11 cellular contexts compared by ENCODE assay signal in the genomic region with DNA sequence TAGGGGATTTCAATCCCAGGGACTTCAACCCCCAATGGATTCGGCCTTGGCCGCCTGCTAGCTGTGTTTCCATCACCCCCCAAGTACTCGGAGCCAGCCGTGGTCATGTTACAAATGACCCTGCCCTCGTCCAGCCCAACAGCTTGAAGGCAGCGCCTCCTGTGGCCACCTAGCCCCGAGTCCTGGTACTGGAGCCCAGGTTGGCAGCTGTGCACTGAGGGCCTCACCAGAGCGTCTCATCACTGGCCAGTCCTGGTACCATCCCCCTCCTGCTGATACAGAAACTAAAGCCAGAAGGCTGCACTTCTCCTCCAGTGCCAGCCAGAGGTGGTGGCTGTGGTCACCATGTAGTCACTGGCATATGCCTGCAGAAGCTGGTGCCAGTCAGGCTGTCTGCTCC. TPM values are rescaled to one million over a fixed set of nuclear protein-coding genes. Genes with fewer than 3 reads are reported as not detected.
DNase-seq lines count a peak whose midpoint lies in the region; ATAC-seq, FAIRE-seq and TF ChIP-seq lines count a peak whose summit lies in the region.
"Had no signal": no experiment of that assay in that cellular context is flagged by ENCODE, and none has a peak within 500 bp of the region (broad histone marks: within the 10 kb centered on the region; RNA-seq: fewer than 3 reads in every experiment).

No MANE protein-coding gene starts in this region.

- no peak for FAIRE-seq in keratinocyte (lab: Jason Lieb, UNC)
- FAIRE-seq: TTC549 had no signal

- RAD21 ChIA-PET in HCT116 (lab: Charles Lee; ENCODE audit: low non-redundant PET in 1 of 2, low total read pairs in 2 of 2, uncharacterized antibody in 2 of 2, unreplicated experiment in 2 of 2): no interaction called here

- H3K27me3 ChIP-seq in HCT116 (ENCODE audit: insufficient read depth, low read length) (no peaks in the 10 kb centered on the region), keratinocyte (ENCODE audit: control insufficient read depth, extremely low read depth, insufficient read depth, low read length) (no peaks in the 10 kb centered on the region)

- H3K36me3 ChIP-seq in HCT116 (ENCODE audit: control insufficient read depth in 1 of 2, insufficient read depth in 2 of 2, low read length in 2 of 2) (peaks cover 0 to 18% of the 10 kb centered on the region in 2 experiments; a peak in 1 of 4 replicates), keratinocyte (ENCODE audit: control insufficient read depth in 2 of 2, extremely low read depth in 1 of 2, insufficient read depth in 2 of 2, low read length in 2 of 2) (peaks cover 0 to 5% of the 10 kb centered on the region in 2 experiments)

- H4K20me1 ChIP-seq in HCT116 (ENCODE audit: insufficient read depth) (no peaks in the 10 kb centered on the region), keratinocyte (ENCODE audit: control insufficient read depth, extremely low read depth, insufficient read depth, low read length) (no peaks in the 10 kb centered on the region)

- BruUV-seq in HCT116 (replicated peaks; lab: Mats Ljungman, UMichigan): no TSS peak

- H3K4me1 Mint-ChIP-seq in activated naive CD8-positive, alpha-beta T cell treated with anti-CD3 and anti-CD28 coated beads, Interleukin-2, amount 50 U/mL, for 24 hours: no peaks in the 10 kb centered on the region
- H3K4me1 Mint-ChIP-seq in T-cell: no peaks in the 10 kb centered on the region

- TF ChIP-seq CTCF in HCT116 (IDR thresholded peaks at IDR 0.05 in 2 of 3, conservative IDR thresholded peaks at IDR 0.05 in 1 of 3; ENCODE audit: borderline replicate concordance in 1 of 3, insufficient read depth in 1 of 3, low read depth in 2 of 3, low read length in 2 of 3): peak; percentile 39 to 65 (median 64); a peak in 5 of 6 replicates
- TF ChIP-seq CTCF in WI38 (IDR thresholded peaks at IDR 0.05; ENCODE audit: low read depth, low read length): peak; percentile 43
- peak; percentile 25 to 38 (median 31) for TF ChIP-seq CTCF in keratinocyte (optimal IDR thresholded peaks at IDR 0.05 in 1 of 3, IDR thresholded peaks at IDR 0.05 in 1 of 3, conservative IDR thresholded peaks at IDR 0.05 in 1 of 3; ENCODE audit: extremely low read depth in 1 of 3, insufficient read depth in 2 of 3, low read length in 3 of 3)

- H3K79me2 ChIP-seq in HCT116 (ENCODE audit: insufficient read depth, low read length) (no peaks in the 10 kb centered on the region), keratinocyte (ENCODE audit: control insufficient read depth, insufficient read depth, low read length) (no peaks in the 10 kb centered on the region)

- no peaks in the 10 kb centered on the region for H3K9me3 Mint-ChIP-seq in activated naive CD8-positive, alpha-beta T cell treated with anti-CD3 and anti-CD28 coated beads, Interleukin-2, amount 50 U/mL, for 24 hours
- H3K9me3 Mint-ChIP-seq in T-cell: no peaks in the 10 kb centered on the region

- no peaks in the 10 kb centered on the region for H3K9me1 ChIP-seq in keratinocyte (ENCODE audit: control insufficient read depth, extremely low read depth, insufficient read depth, low read length)

- no peak overlapping the region for H3K4me3 Mint-ChIP-seq in activated naive CD8-positive, alpha-beta T cell treated with anti-CD3 and anti-CD28 coated beads, Interleukin-2, amount 50 U/mL, for 24 hours
- H3K4me3 Mint-ChIP-seq in T-cell: no peak overlapping the region

- CTCF ChIA-PET in HCT116 (lab: Charles Lee): interaction anchor here (1.1 kb wide), 1 partner anchor 212 kb away, joined by 3 read pairs; no protein-coding TSS in a partner anchor
- CTCF ChIA-PET in T-cell (lab: Charles Lee): no interaction called here

- H3K4me1 ChIP-seq in HCT116 (ENCODE audit: control insufficient read depth in 1 of 2, insufficient read depth in 2 of 2, low read length in 2 of 2) (peaks cover 32 to 33% of the 10 kb centered on the region in 2 experiments), keratinocyte (ENCODE audit: control insufficient read depth, extremely low read depth, insufficient read depth, low read length) (peaks cover 45% of the 10 kb centered on the region)

- H3K9ac ChIP-seq in HCT116 (ENCODE audit: low read length) (no peak overlapping the region), keratinocyte (ENCODE audit: control insufficient read depth, extremely low read depth, insufficient read depth, low read length) (no peak overlapping the region)

- POLR2A ChIA-PET in HCT116 (lab: Charles Lee) (interaction anchor here (1.0 kb wide), 1 partner anchor 78 kb away, joined by 3 read pairs; no protein-coding TSS in a partner anchor), T-cell (lab: Charles Lee) (no interaction called here)

- H3K27ac Mint-ChIP-seq in activated naive CD8-positive, alpha-beta T cell treated with anti-CD3 and anti-CD28 coated beads, Interleukin-2, amount 50 U/mL, for 24 hours: no peak overlapping the region
- no peak overlapping the region for H3K27ac Mint-ChIP-seq in T-cell

- ATAC-seq in HCT116 (peak; percentile 60), HG02798 (IDR thresholded peaks at IDR 0.05; ENCODE audit: poor library complexity, unreplicated experiment) (no peak), T-cell (replicated peaks in 1 of 4) (no peak)
- ATAC-seq in activated naive CD8-positive, alpha-beta T cell treated with anti-CD3 and anti-CD28 coated beads, Interleukin-2, amount 50 U/mL, for 24 hours: no peak
- ATAC-seq: left colon had no signal

- no peak for TF ChIP-seq POLR2A in HCT116 (IDR thresholded peaks at IDR 0.05; ENCODE audit: borderline replicate concordance, extremely low read depth, insufficient read depth, insufficient read length)

- no peaks in the 10 kb centered on the region for H3K27me3 Mint-ChIP-seq in activated naive CD8-positive, alpha-beta T cell treated with anti-CD3 and anti-CD28 coated beads, Interleukin-2, amount 50 U/mL, for 24 hours
- H3K27me3 Mint-ChIP-seq in T-cell: peaks cover 4 to 8% of the 10 kb centered on the region in 2 donors

- H3K9me3 ChIP-seq in HCT116 (ENCODE audit: control insufficient read depth in 1 of 2, insufficient read depth in 1 of 2, low read depth in 1 of 2, low read length in 2 of 2): no peaks in the 10 kb centered on the region
- H3K9me3 ChIP-seq in keratinocyte (ENCODE audit: control insufficient read depth, low read depth, low read length): no peaks in the 10 kb centered on the region

- H3K4me2 ChIP-seq in HCT116 (ENCODE audit: low read length): peak overlapping the region; percentile 63; the same call in 1 of the 2 replicates
- no peak overlapping the region for H3K4me2 ChIP-seq in keratinocyte (ENCODE audit: control insufficient read depth, extremely low read depth, insufficient read depth, low read depth, low read length)

- no peaks in the 10 kb centered on the region for H3K36me3 Mint-ChIP-seq in activated naive CD8-positive, alpha-beta T cell treated with anti-CD3 and anti-CD28 coated beads, Interleukin-2, amount 50 U/mL, for 24 hours (ENCODE audit: low read depth)
- H3K36me3 Mint-ChIP-seq in T-cell: no peaks in the 10 kb centered on the region

- H3K4me3 ChIP-seq in HCT116 (replicated peaks in 1 of 2; ENCODE audit: low read depth in 1 of 2, low read length in 2 of 2) (no peak overlapping the region), WI38 (ENCODE audit: low read depth, low read length) (no peak overlapping the region), keratinocyte (ENCODE audit: control insufficient read depth in 2 of 3, extremely low read depth in 1 of 3, insufficient read depth in 2 of 3, low read depth in 1 of 3, low read length in 3 of 3) (no peak overlapping the region)

- DNase-seq in AG20443 (ENCODE audit: low spot score): peak; percentile 59
- DNase-seq in HCT116 (ENCODE audit: low read depth, low spot score): peak; percentile 13
- DNase-seq in keratinocyte (ENCODE audit: low read depth, low spot score): no peak
- DNase-seq in activated naive CD8-positive, alpha-beta T cell treated with anti-CD3 and anti-CD28 coated beads, Interleukin-2, amount 50 U/mL, for 24 hours: no peak
- DNase-seq in substantia nigra (lab: John Stamatoyannopoulos, UW): no peak
- DNase-seq in T-cell: no peak
- DNase-seq: Kasumi-1 had no signal

- H3K27ac ChIP-seq in HCT116 (ENCODE audit: low read depth, low read length): peak overlapping the region; percentile 70; the same call in 1 of the 2 replicates
- peak overlapping the region; percentile 4 for H3K27ac ChIP-seq in keratinocyte (ENCODE audit: control insufficient read depth, insufficient read depth, low read length)
- no peak overlapping the region for H3K27ac ChIP-seq in substantia nigra (ENCODE audit: low read depth, low read length, poor library complexity, severe bottlenecking)

- no peaks in the 10 kb centered on the region for H3K9me2 ChIP-seq in HCT116 (ENCODE audit: insufficient read depth)

- dilution Hi-C loops in keratinocyte (cut with MboI; ENCODE audit: extremely low pct_ligation_motif_present, low sequenced_read_pairs): no loop called here

- TF ChIP-seq RAD21 in HCT116 (IDR thresholded peaks at IDR 0.05; ENCODE audit: low read depth): peak; percentile 66

- no peak overlapping the region for H2AFZ ChIP-seq in HCT116 (ENCODE audit: low read depth, low read length, poor library complexity, severe bottlenecking)
- H2AFZ ChIP-seq in keratinocyte (ENCODE audit: control insufficient read depth, low read length): no peak overlapping the region

- intact Hi-C loops in HCT116 (cut with micrococcal nuclease): no loop called here

RNA-seq across cellular contexts. Expression of a gene that starts 44.9 kb away (rescaled TPM):
- total RNA-seq in HCT116 (2021; ENCODE audit: unreplicated experiment): 26.7 TPM
- polyA plus RNA-seq in HCT116 (2012): 21.2 and 26.4 TPM in 2 replicates
- 31.5 to 45.3 TPM (median 33.7 TPM) in 3 replicates for polyA plus RNA-seq in keratinocyte
- 19.9 TPM for polyA plus RNA-seq in keratinocyte (2011; ENCODE audit: low read depth)
- polyA plus RNA-seq in keratinocyte (2011; cell fraction: cytosol; rRNA removed): 26.6 and 33.6 TPM in 2 replicates
- polyA plus RNA-seq in keratinocyte (2011; cell fraction: nucleus; rRNA removed): 19.2 and 23.2 TPM in 2 replicates
- 15.4 and 39.2 TPM in 2 replicates for polyA plus RNA-seq in keratinocyte (2012; ENCODE audit: low replicate concordance)
- polyA minus RNA-seq in keratinocyte: 28.7 to 39.0 TPM (median 32.6 TPM) in 3 replicates
- polyA minus RNA-seq in keratinocyte (2011; cell fraction: cytosol; rRNA and poly(A)+ RNA removed): 39.9 TPM
- polyA minus RNA-seq in keratinocyte (2011; cell fraction: nucleus; rRNA and poly(A)+ RNA removed): 11.6 and 13.4 TPM in 2 replicates
- 10 to 100 TPM in 4 of 5 donors, 1 to 10 TPM in 1; 8.4 to 53.9 (median 50.8) TPM for total RNA-seq in T-cell

Comparison
In these comparisons a context has a peak if more than half of its experiments do, and no peak if none do; other contexts are left out.
1. DNase-seq: peak in AG20443 (single experiment) and HCT116 (single experiment); none in keratinocyte (single experiment), activated naive CD8-positive, alpha-beta T cell treated with anti-CD3 and anti-CD28 coated beads, Interleukin-2, amount 50 U/mL, for 24 hours (single experiment), substantia nigra (0 of 49) and T-cell (0 of 34).
2. Peak in every context shown above with its lines, with median percentiles within 50 percentile points of each other: CTCF ChIP-seq.